Comparison of ENCODE assay signal across 8 cellular contexts in the genomic region with DNA sequence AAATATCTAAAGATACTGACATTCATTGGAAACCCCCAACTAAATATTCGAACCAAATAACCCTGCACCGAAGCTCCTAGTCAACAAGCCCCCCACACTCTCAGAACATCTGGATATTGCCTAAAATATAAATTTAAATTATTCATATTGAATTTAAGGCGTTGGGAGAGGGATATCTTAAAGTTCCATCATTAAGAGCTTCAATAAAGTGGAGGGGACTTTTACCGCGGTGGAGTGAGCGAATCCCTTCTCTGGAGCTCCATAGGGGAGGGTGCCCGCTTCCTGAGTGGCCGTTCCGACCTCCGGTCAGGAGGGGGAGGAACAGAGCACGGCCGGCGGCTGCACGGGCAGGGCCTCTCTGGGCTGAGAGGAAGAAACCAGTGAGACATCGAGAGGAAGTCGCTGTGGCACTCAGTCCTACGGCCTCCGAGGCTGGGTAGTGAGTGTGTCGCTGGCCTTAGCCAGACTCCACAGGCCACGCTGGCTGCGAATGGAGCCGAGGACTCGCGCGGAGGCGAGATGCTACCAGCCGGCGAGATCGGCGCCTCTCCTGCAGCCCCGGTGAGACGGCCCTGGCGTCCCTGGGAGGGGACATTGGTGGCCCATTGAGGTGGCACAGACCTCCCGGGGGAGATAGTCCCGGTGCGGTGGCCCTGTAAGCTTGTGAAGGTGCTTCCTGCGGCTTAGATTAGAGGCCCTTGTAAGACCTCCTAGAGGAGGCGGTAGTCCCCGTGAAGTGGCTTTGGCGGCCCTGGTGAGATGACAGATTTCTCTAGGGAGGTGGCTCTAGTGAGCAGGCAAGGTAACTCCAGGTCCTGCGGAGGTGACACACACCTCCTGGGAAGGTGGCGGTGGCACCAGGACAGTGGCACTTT. TPM values are rescaled to one million over a fixed set of nuclear protein-coding genes. Genes with fewer than 3 reads are reported as not detected.
A peak's percentile ranks its signal among the peaks of the same experiment; 100 is the strongest.
DNase-seq lines count a peak whose midpoint lies in the region; ATAC-seq and TF ChIP-seq lines count a peak whose summit lies in the region.

A gene (plus strand): TSS at position 405 of the 875 bp plus-strand sequence. CDS start 115 bp downstream, at position 520.

- peaks cover 18% of the 10 kb centered on the region for H3K4me1 Mint-ChIP-seq in activated T-helper 2 cell treated with anti-CD3 and anti-CD28 coated beads, Interferon-gamma antibody, Interleukin-2, Interleukin-4, amounts not matched to agents 10 μg/mL and 5 μg/mL and 100 μg/mL, durations not matched to agents 14 hours and 24 hours and 36 hours (ENCODE audit: low read depth)
- H3K4me1 Mint-ChIP-seq in nephron progenitor cell, result peaks cover 20% of the 10 kb centered on the region
- H3K4me1 Mint-ChIP-seq in stimulated activated naive CD8-positive, alpha-beta T cell treated with anti-CD3 and anti-CD28 coated beads, Interleukin-15, amount 100 ng/mL, for 72 hours, result peaks cover 29% of the 10 kb centered on the region

- H3K4me1 ChIP-seq in RWPE2 (ENCODE audit: insufficient read depth, poor library complexity, severe bottlenecking), result peaks cover 5% of the 10 kb centered on the region

- no peaks in the 10 kb centered on the region for H3K9me3 ChIP-seq in RWPE2 (ENCODE audit: severe bottlenecking)

- peaks cover 32% of the 10 kb centered on the region for H3K36me3 ChIP-seq in RWPE2 (ENCODE audit: low read depth)

- TF ChIP-seq CTCF in LNCAP (IDR thresholded peaks at IDR 0.05) (peak; percentile 86), RWPE2 (IDR thresholded peaks at IDR 0.05; ENCODE audit: poor library complexity, severe bottlenecking) (peak; percentile 94), nephron progenitor cell (IDR thresholded peaks at IDR 0.05) (peak; percentile 62)

- H3K4me3 Mint-ChIP-seq in activated T-helper 2 cell treated with anti-CD3 and anti-CD28 coated beads, Interferon-gamma antibody, Interleukin-2, Interleukin-4, amounts not matched to agents 10 μg/mL and 5 μg/mL and 100 μg/mL, durations not matched to agents 14 hours and 24 hours and 36 hours (ENCODE audit: low read depth), result peak within 1 kb of the TSS; percentile 91
- peak within 1 kb of the TSS; percentile 93 for H3K4me3 Mint-ChIP-seq in nephron progenitor cell
- peak within 1 kb of the TSS; percentile 80 to 98 for H3K4me3 Mint-ChIP-seq in stimulated activated naive CD8-positive, alpha-beta T cell treated with anti-CD3 and anti-CD28 coated beads, Interleukin-15, amount 100 ng/mL, for 72 hours

- peak within 1 kb of the TSS; percentile 92 for H3K27ac Mint-ChIP-seq in activated T-helper 2 cell treated with anti-CD3 and anti-CD28 coated beads, Interferon-gamma antibody, Interleukin-2, Interleukin-4, amounts not matched to agents 10 μg/mL and 5 μg/mL and 100 μg/mL, durations not matched to agents 14 hours and 24 hours and 36 hours
- peak within 1 kb of the TSS; percentile 64 for H3K27ac Mint-ChIP-seq in nephron progenitor cell
- H3K27ac Mint-ChIP-seq in stimulated activated naive CD8-positive, alpha-beta T cell treated with anti-CD3 and anti-CD28 coated beads, Interleukin-15, amount 100 ng/mL, for 72 hours, result peak within 1 kb of the TSS; percentile 97 to 98

- no peaks in the 10 kb centered on the region for H3K27me3 ChIP-seq in RWPE2 (ENCODE audit: insufficient read depth, poor library complexity, severe bottlenecking)

- H3K27me3 Mint-ChIP-seq in activated T-helper 2 cell treated with anti-CD3 and anti-CD28 coated beads, Interferon-gamma antibody, Interleukin-2, Interleukin-4, amounts not matched to agents 10 μg/mL and 5 μg/mL and 100 μg/mL, durations not matched to agents 14 hours and 24 hours and 36 hours (ENCODE audit: low read depth), result no peaks in the 10 kb centered on the region
- H3K27me3 Mint-ChIP-seq in nephron progenitor cell (ENCODE audit: low read depth, poor library complexity), result peaks cover 3% of the 10 kb centered on the region
- no peaks in the 10 kb centered on the region for H3K27me3 Mint-ChIP-seq in stimulated activated naive CD8-positive, alpha-beta T cell treated with anti-CD3 and anti-CD28 coated beads, Interleukin-15, amount 100 ng/mL, for 72 hours

- ATAC-seq in RWPE2 (ENCODE audit: low read depth), result peak; percentile 100
- ATAC-seq in stimulated activated naive CD8-positive, alpha-beta T cell treated with anti-CD3 and anti-CD28 coated beads, Interleukin-15, amount 100 ng/mL, for 72 hours, result peak; percentile 99

- H3K4me3 ChIP-seq in RWPE2 (ENCODE audit: severe bottlenecking), result peak within 1 kb of the TSS; percentile 89

- peak within 1 kb of the TSS; percentile 17 for H3K27ac ChIP-seq in RWPE2 (ENCODE audit: poor library complexity, severe bottlenecking)

- peaks cover 17% of the 10 kb centered on the region for H3K36me3 Mint-ChIP-seq in activated T-helper 2 cell treated with anti-CD3 and anti-CD28 coated beads, Interferon-gamma antibody, Interleukin-2, Interleukin-4, amounts not matched to agents 10 μg/mL and 5 μg/mL and 100 μg/mL, durations not matched to agents 14 hours and 24 hours and 36 hours (ENCODE audit: low read depth)
- H3K36me3 Mint-ChIP-seq in nephron progenitor cell (ENCODE audit: low read depth), result peaks cover 8% of the 10 kb centered on the region

- peak; percentile 94 for DNase-seq in ELR (ENCODE audit: low read depth)
- peak; percentile 86 for DNase-seq in GOT3 (lab: John Stamatoyannopoulos, UW)
- peak; percentile 88 for DNase-seq in RWPE2 (ENCODE audit: low spot score)
- peak; percentile 86 for DNase-seq in activated T-helper 2 cell treated with anti-CD3 and anti-CD28 coated beads, Interferon-gamma antibody, Interleukin-2, Interleukin-4, amounts not matched to agents 10 μg/mL and 5 μg/mL and 100 μg/mL, durations not matched to agents 14 hours and 24 hours and 36 hours (ENCODE audit: low spot score)
- DNase-seq in fibroblast of peridontal ligament (ENCODE audit: extremely low read depth), result peak; percentile 86
- DNase-seq in nephron progenitor cell, result peak; percentile 89
- peak; percentile 95 to 96 for DNase-seq in stimulated activated naive CD8-positive, alpha-beta T cell treated with anti-CD3 and anti-CD28 coated beads, Interleukin-15, amount 100 ng/mL, for 72 hours

- intact Hi-C loops in activated T-helper 2 cell treated with anti-CD3 and anti-CD28 coated beads, Interferon-gamma antibody, Interleukin-2, Interleukin-4, amounts not matched to agents 10 μg/mL and 5 μg/mL and 100 μg/mL, durations not matched to agents 14 hours and 24 hours and 36 hours (cut with micrococcal nuclease), result loop anchor here (1.0 to 2.0 kb wide), 2 partner anchors 10 to 587 kb away; a partner anchor contains a TSS

- no peaks in the 10 kb centered on the region for H3K9me3 Mint-ChIP-seq in activated T-helper 2 cell treated with anti-CD3 and anti-CD28 coated beads, Interferon-gamma antibody, Interleukin-2, Interleukin-4, amounts not matched to agents 10 μg/mL and 5 μg/mL and 100 μg/mL, durations not matched to agents 14 hours and 24 hours and 36 hours
- peaks cover 4% of the 10 kb centered on the region for H3K9me3 Mint-ChIP-seq in nephron progenitor cell
- no peaks in the 10 kb centered on the region for H3K9me3 Mint-ChIP-seq in stimulated activated naive CD8-positive, alpha-beta T cell treated with anti-CD3 and anti-CD28 coated beads, Interleukin-15, amount 100 ng/mL, for 72 hours

RNA-seq across cellular contexts. Expression of the gene that starts here (rescaled TPM):
- 25.7 and 28.7 TPM in 2 replicates for total RNA-seq in activated T-helper 2 cell treated with anti-CD3 and anti-CD28 coated beads, Interferon-gamma antibody, Interleukin-2, Interleukin-4, amounts not matched to agents 10 μg/mL and 5 μg/mL and 100 μg/mL, durations not matched to agents 14 hours and 24 hours and 36 hours

Comparison
In these comparisons a context has a peak if more than half of its experiments do, and no peak if none do; other contexts are left out.
1. Peak in every context shown above with its lines: DNase-seq, ATAC-seq, H3K4me3 ChIP-seq and H3K27ac ChIP-seq.